Comparison of ENCODE assay signal across 8 cellular contexts in the genomic region with DNA sequence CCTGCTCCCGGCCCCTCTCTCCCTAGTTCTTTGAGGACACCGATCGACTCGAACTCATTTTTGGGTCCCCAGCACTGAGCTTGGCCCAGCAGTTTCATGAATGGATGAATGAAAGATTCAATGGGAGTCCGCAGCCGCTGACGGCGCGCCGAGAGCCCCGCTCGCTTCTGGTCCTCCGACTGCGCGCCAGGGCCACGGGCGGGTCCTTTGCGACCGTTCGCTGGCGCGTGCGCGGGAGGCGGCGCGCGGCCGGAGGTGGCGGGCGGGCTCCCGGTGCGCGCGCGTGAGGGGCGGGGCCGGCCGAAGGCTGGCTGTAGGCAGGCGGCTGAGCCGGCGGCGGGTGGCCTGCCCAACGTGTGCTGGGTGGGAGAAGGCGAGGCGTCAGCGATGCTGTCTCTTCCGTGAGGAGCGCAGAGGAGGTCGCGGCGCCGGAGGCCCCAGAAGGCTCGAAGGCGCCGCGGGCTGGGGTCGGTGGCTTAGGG. TPM values are rescaled to one million over a fixed set of nuclear protein-coding genes. Genes with fewer than 3 reads are reported as not detected.
DNase-seq lines count a peak whose midpoint lies in the region; ATAC-seq and TF ChIP-seq lines count a peak whose summit lies in the region.

A gene (plus strand): TSS at position 314 of the 482 bp plus-strand sequence. CDS start 284 bp downstream, outside the sequence.

- no peaks in the 10 kb centered on the region for H3K9me3 ChIP-seq in right cardiac atrium (ENCODE audit: control insufficient read depth, low read length)

- under 1% methylated on average over 56 of the region's 58 CpGs for WGBS in right cardiac atrium
- WGBS in urinary bladder = under 1% methylated on average over 54 of the region's 58 CpGs

- H3K27ac ChIP-seq in right cardiac atrium (ENCODE audit: low read length) (peak within 1 kb of the TSS; percentile 73), urinary bladder (ENCODE audit: low read depth) (peak within 1 kb of the TSS; percentile 44)

- H3K4me3 ChIP-seq in right cardiac atrium (ENCODE audit: low read length) (peak within 1 kb of the TSS; percentile 91), urinary bladder (ENCODE audit: low read depth, low read length) (peak within 1 kb of the TSS; percentile 52)

- no peaks in the 10 kb centered on the region for H3K36me3 ChIP-seq in urinary bladder (ENCODE audit: insufficient read depth)

- no peak for TF ChIP-seq CTCF in GM13977 (IDR thresholded peaks at IDR 0.05; ENCODE audit: extremely low read depth, insufficient read depth, missing control alignments)

- intact Hi-C loops in right cardiac atrium (cut with DNase I) = no loop called here

- H3K27me3 ChIP-seq in right cardiac atrium (ENCODE audit: control insufficient read depth, insufficient read depth) = no peaks in the 10 kb centered on the region

- H3K4me1 ChIP-seq in right cardiac atrium (ENCODE audit: control insufficient read depth, insufficient read depth, low read length) = peaks cover 4% of the 10 kb centered on the region
- H3K4me1 ChIP-seq in urinary bladder (ENCODE audit: insufficient read depth) = no peaks in the 10 kb centered on the region

- peak; percentile 81 for ATAC-seq in HG02870 (IDR thresholded peaks at IDR 0.05; ENCODE audit: unreplicated experiment)
- ATAC-seq in right cardiac atrium = peak; percentile 98 to 99

- peak; percentile 98 for DNase-seq in GM13977 (ENCODE audit: low spot score)
- peak; percentile 75 for DNase-seq in NCI-H146 treated with DMSO at 0.1 percent for 48 hours (lab: John Stamatoyannopoulos, UW; ENCODE audit: unreplicated experiment)
- DNase-seq in T-helper 2 cell = peak; percentile 62 to 92 (median 75)
- peak in 55 of 56 donors; percentile 15 to 88 (median 72) for DNase-seq in amygdala (lab: John Stamatoyannopoulos, UW)
- peak; percentile 93 to 97 (median 96) for DNase-seq in right cardiac atrium
- peak; percentile 44 for DNase-seq in pulmonary artery endothelial cell (ENCODE audit: low read depth, low spot score)

- in situ Hi-C loops in GM13977 (cut with MboI; ENCODE audit: low pct_unique_long_range_greater_than_20kb, low sequenced_read_pairs, unreplicated experiment) = no loop called here

RNA-seq across cellular contexts. Expression of the gene that starts here (rescaled TPM):
- total RNA-seq in right cardiac atrium = 10 to 100 TPM; 68.4 to 85.3 (median 72.3) TPM
- polyA plus RNA-seq in right cardiac atrium = 46.1 TPM
- total RNA-seq in pulmonary artery endothelial cell = 18.7 and 28.6 TPM in 2 replicates
- total RNA-seq in urinary bladder = 40.0 TPM
- polyA plus RNA-seq in urinary bladder = 53.0 TPM

Comparison
In these comparisons a context has a peak if more than half of its experiments do, and no peak if none do; other contexts are left out.
1. Peak in every context shown above with its lines: DNase-seq, ATAC-seq, H3K4me3 ChIP-seq and H3K27ac ChIP-seq.
2. DNase-seq: peak in every context shown above with its lines; median percentile 98 in GM13977; 96 in right cardiac atrium; 75 in NCI-H146 treated with DMSO at 0.1 percent for 48 hours; 75 in T-helper 2 cell; 72 in amygdala; 44 in pulmonary artery endothelial cell.